Comparison of ENCODE assay signal across 8 cellular contexts in the genomic region with DNA sequence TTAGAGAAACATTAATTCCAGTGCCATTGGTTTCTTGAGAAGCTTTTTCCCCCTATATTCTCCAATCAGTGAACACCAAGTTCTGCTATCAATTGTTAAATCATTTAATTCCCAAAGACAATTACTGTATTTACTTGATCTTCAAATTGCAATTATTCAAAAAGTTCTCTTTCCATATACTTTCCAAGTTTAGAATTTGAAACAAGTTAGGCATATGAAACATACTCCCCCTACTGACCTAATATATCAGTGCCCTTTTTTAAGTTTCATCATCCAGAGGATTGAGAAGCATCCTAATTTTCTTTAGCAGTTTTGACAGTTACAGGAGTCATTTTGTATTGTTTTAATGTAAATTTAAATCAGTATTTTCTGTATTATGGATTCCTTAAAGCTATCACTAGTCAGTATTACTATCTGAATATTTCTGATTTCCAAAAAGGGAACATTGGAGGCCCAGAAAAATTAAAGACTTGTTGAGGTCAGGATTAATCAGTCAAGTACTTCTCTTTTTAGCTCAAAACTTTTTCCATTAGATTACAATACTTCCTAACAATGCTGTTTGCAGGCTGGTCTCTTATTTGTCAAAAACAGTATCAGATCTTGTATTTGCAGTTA. TPM values are rescaled to one million over a fixed set of nuclear protein-coding genes. Genes with fewer than 3 reads are reported as not detected.
DNase-seq lines count a peak whose midpoint lies in the region; ATAC-seq and TF ChIP-seq lines count a peak whose summit lies in the region.

No MANE protein-coding gene starts in this region.

- H3K4me1 Mint-ChIP-seq in glutamatergic neuron (ENCODE audit: low read depth, unreplicated experiment): no peaks in the 10 kb centered on the region

- H3K4me3 ChIP-seq in AG10803 (ENCODE audit: low read length): no peak overlapping the region

- peak; percentile 79 for TF ChIP-seq CTCF in AG10803 (conservative IDR thresholded peaks at IDR 0.05; ENCODE audit: low read length)
- peak; percentile 75 for TF ChIP-seq CTCF in glutamatergic neuron (IDR thresholded peaks at IDR 0.05; ENCODE audit: partially characterized antibody, unreplicated experiment)

- DNase-seq in AG10803 (ENCODE audit: low read depth) (peak; percentile 45), H4 (ENCODE audit: low spot score) (peak; percentile 30), SKM-1 (lab: John Stamatoyannopoulos, UW; ENCODE audit: unreplicated experiment) (peak; percentile 38), glutamatergic neuron (no peak), islet precursor cell (no peak), NCI-H187 treated with DMSO at 0.1 percent for 48 hours (lab: John Stamatoyannopoulos, UW) (no peak)

- no peak overlapping the region for H3K4me3 Mint-ChIP-seq in glutamatergic neuron (ENCODE audit: unreplicated experiment)

- no peaks in the 10 kb centered on the region for H3K9me3 Mint-ChIP-seq in glutamatergic neuron (ENCODE audit: unreplicated experiment)

- ATAC-seq in HG03354 (IDR thresholded peaks at IDR 0.05; ENCODE audit: poor library complexity, severe bottlenecking, unreplicated experiment) (no peak), HG03045 (IDR thresholded peaks at IDR 0.05; ENCODE audit: unreplicated experiment) (no peak)

- H3K27ac Mint-ChIP-seq in glutamatergic neuron (ENCODE audit: unreplicated experiment): no peak overlapping the region

- peaks cover 2% of the 10 kb centered on the region for H3K27me3 Mint-ChIP-seq in glutamatergic neuron (ENCODE audit: unreplicated experiment)

- H3K36me3 Mint-ChIP-seq in glutamatergic neuron (ENCODE audit: unreplicated experiment): no peaks in the 10 kb centered on the region

RNA-seq across cellular contexts. Expression of gene MEIOC, which starts 16.3 kb away (rescaled TPM):
- 13.7 and 16.4 TPM in 2 replicates for total RNA-seq in H4 (2014; rRNA removed; shearing (Covaris generic))
- total RNA-seq in glutamatergic neuron (ENCODE audit: unreplicated experiment): not detected

RNA-seq across cellular contexts. Expression of gene CCDC43, which starts 17.0 kb away (rescaled TPM):
- total RNA-seq in H4 (2014; rRNA removed; shearing (Covaris generic)): 30.8 and 46.6 TPM in 2 replicates
- total RNA-seq in glutamatergic neuron (ENCODE audit: unreplicated experiment): 22.9 TPM

RNA-seq across cellular contexts. Expression of gene DBF4B, which starts 35.9 kb away (rescaled TPM):
- total RNA-seq in H4 (2014; rRNA removed; shearing (Covaris generic)): 8.7 and 9.2 TPM in 2 replicates
- total RNA-seq in glutamatergic neuron (ENCODE audit: unreplicated experiment): 15.5 TPM

Comparison
In these comparisons a context has a peak if more than half of its experiments do, and no peak if none do; other contexts are left out.
1. DNase-seq: peak in AG10803 (single experiment), H4 (single experiment) and SKM-1 (single experiment); none in glutamatergic neuron (single experiment), islet precursor cell (single experiment) and NCI-H187 treated with DMSO at 0.1 percent for 48 hours (single experiment).
2. RNA of gene MEIOC, which starts 16.3 kb away (total RNA-seq): 13.7 to 16.4 TPM in H4; not detected in glutamatergic neuron (single experiment); every median in the first group is over 10 times any median in the second.